Comparison of ENCODE assay signal across 16 cellular contexts in genomic region chr9:14051459-14051858, GRCh38.
"Had no signal": no experiment of that assay in that cellular context is flagged by ENCODE, and none has a peak within 500 bp of the region (broad histone marks: within the 10 kb centered on the region; RNA-seq: fewer than 3 reads in every experiment).

No MANE protein-coding gene starts in this region.

- DNase-seq: activated CD4-positive, alpha-beta T cell treated with anti-CD3 and anti-CD28 coated beads, Interleukin-2, amount 50 U/mL, for 4 hours; activated CD4-positive, CD25-positive, alpha-beta regulatory T cell treated with anti-CD3 and anti-CD28 coated beads, Interleukin-2, amount 50 U/mL, for 72 hours; activated naive CD4-positive, alpha-beta T cell treated with anti-CD3 and anti-CD28 coated beads for 36 hours; activated naive CD8-positive, alpha-beta T cell treated with anti-CD3 and anti-CD28 coated beads, Interleukin-2, amount 50 U/mL, for 24 hours; cortex of kidney; effector CD8-positive, alpha-beta T cell; hippocampal formation; nephron progenitor cell; occipital lobe; psoas muscle; spleen; stimulated activated CD4-positive, alpha-beta T cell treated with anti-CD3 and anti-CD28 coated beads, Interleukin-1b, Interleukin-23, amount 100 ng/mL, for 48 hours; tibial artery; uterus had no signal

- H3K36me3 ChIP-seq: SJSA1, spleen, tibial artery, uterus had no signal

- H3K4me1 ChIP-seq: SJSA1, uterus had no signal

- H3K27me3 ChIP-seq: SJSA1, spleen, tibial artery, uterus had no signal

- H3K9me3 ChIP-seq: SJSA1, spleen, tibial artery, uterus had no signal

- ATAC-seq: activated naive CD8-positive, alpha-beta T cell treated with anti-CD3 and anti-CD28 coated beads, Interleukin-2, amount 50 U/mL, for 24 hours; psoas muscle; sciatic nerve had no signal

- H3K27ac ChIP-seq: psoas muscle, SJSA1, spleen, uterus had no signal

- H3K4me3 ChIP-seq: psoas muscle, SJSA1, spleen, tibial artery, uterus had no signal
